ENCODE assay signal across 20 cellular contexts in the genomic region with DNA sequence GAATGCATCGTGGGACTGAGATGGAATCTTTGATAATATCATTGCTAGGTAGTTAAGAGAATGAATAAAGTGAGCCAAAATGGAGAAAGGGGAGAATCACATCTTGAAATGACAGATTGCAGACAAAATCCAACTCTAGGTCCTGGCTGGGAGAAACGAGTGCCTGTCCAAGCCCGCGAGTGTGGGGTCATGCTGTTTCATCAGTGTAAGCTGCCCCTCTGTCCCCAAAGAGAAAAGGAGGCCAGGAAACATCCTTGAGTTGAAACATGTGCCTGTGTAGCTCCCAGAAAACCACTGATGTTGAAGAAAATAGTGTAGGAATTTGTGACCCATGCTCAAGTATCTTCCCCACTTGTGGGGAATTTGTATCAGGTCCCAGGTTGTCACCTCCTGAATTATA. TPM values are rescaled to one million over a fixed set of nuclear protein-coding genes. Genes with fewer than 3 reads are reported as not detected.
"Had no signal": no experiment of that assay in that cellular context is flagged by ENCODE, and none has a peak within 500 bp of the region (broad histone marks: within the 10 kb centered on the region; RNA-seq: fewer than 3 reads in every experiment).

No MANE protein-coding gene starts in this region.

- ATAC-seq: activated T-cell treated with anti-CD3 and anti-CD28 coated beads, Interleukin-2, amount 50 U/mL, for 72 hours; stimulated activated naive CD8-positive, alpha-beta T cell treated with anti-CD3 and anti-CD28 coated beads, Interleukin-15, amount 100 ng/mL, for 72 hours had no signal

- H3K9me3 ChIP-seq: adrenal gland had no signal

- H3K4me1 ChIP-seq: adrenal gland had no signal

- H3K4me1 Mint-ChIP-seq: activated naive CD4-positive, alpha-beta T cell treated with anti-CD3 and anti-CD28 coated beads, Interleukin-2, amount 50 U/mL, for 24 hours; nephron progenitor cell; stimulated activated naive CD8-positive, alpha-beta T cell treated with anti-CD3 and anti-CD28 coated beads, Interleukin-15, amount 100 ng/mL, for 72 hours had no signal

- H3K27ac Mint-ChIP-seq: activated naive CD4-positive, alpha-beta T cell treated with anti-CD3 and anti-CD28 coated beads, Interleukin-2, amount 50 U/mL, for 24 hours; activated T-cell treated with anti-CD3 and anti-CD28 coated beads, Interleukin-2, amount 50 U/mL, for 72 hours; nephron progenitor cell had no signal

- H3K27ac ChIP-seq: SK-N-MC, WERI-Rb-1 had no signal

- H3K27me3 ChIP-seq: adrenal gland had no signal

- H3K4me3 Mint-ChIP-seq: activated naive CD4-positive, alpha-beta T cell treated with anti-CD3 and anti-CD28 coated beads, Interleukin-2, amount 50 U/mL, for 24 hours; activated T-cell treated with anti-CD3 and anti-CD28 coated beads, Interleukin-2, amount 50 U/mL, for 72 hours; nephron progenitor cell; stimulated activated naive CD8-positive, alpha-beta T cell treated with anti-CD3 and anti-CD28 coated beads, Interleukin-15, amount 100 ng/mL, for 72 hours had no signal

- DNase-seq: activated CD4-positive, alpha-beta T cell treated with anti-CD3 and anti-CD28 coated beads, Interleukin-2, amount 50 U/mL, for 4 hours; activated gamma-delta T cell; activated T-cell treated with anti-CD3 and anti-CD28 coated beads, Interleukin-2, amount 50 U/mL, for 72 hours; dermis blood vessel endothelial cell; effector memory CD4-positive, alpha-beta T cell; hypothalamus; mesendoderm; nephron progenitor cell; nucleus accumbens; posterior cingulate gyrus; retina; small intestine; stimulated activated CD4-positive, alpha-beta T cell treated with anti-CD3 and anti-CD28 coated beads, Interleukin-15, amount 100 ng/mL, for 24 hours; stimulated activated CD4-positive, alpha-beta T cell treated with anti-CD3 and anti-CD28 coated beads, Interleukin-4, amount 100 ng/mL, for 1 hour; stimulated activated naive CD8-positive, alpha-beta T cell treated with anti-CD3 and anti-CD28 coated beads, Interleukin-15, amount 100 ng/mL, for 72 hours; WERI-Rb-1 had no signal

- H3K36me3 Mint-ChIP-seq: activated naive CD4-positive, alpha-beta T cell treated with anti-CD3 and anti-CD28 coated beads, Interleukin-2, amount 50 U/mL, for 24 hours had no signal

- H3K9me3 Mint-ChIP-seq: activated T-cell treated with anti-CD3 and anti-CD28 coated beads, Interleukin-2, amount 50 U/mL, for 72 hours had no signal

- H3K4me3 ChIP-seq: adrenal gland, SK-N-MC had no signal

- H3K36me3 ChIP-seq: adrenal gland, WERI-Rb-1 had no signal

RNA-seq across cellular contexts. Expression of a gene that starts 48.3 kb away (rescaled TPM):
- total RNA-seq: activated CD8-positive, alpha-beta memory T cell treated with anti-CD3 and anti-CD28 coated beads for 36 hours had no signal
